In genomic region chr15:92667291-92667904, GRCh38 we compare ENCODE assay signal across 11 cellular contexts. TPM values are rescaled to one million over a fixed set of nuclear protein-coding genes. Genes with fewer than 3 reads are reported as not detected.
DNase-seq lines count a peak whose midpoint lies in the region; ATAC-seq, FAIRE-seq and TF ChIP-seq lines count a peak whose summit lies in the region.
"Had no signal": no experiment of that assay in that cellular context is flagged by ENCODE, and none has a peak within 500 bp of the region (broad histone marks: within the 10 kb centered on the region; RNA-seq: fewer than 3 reads in every experiment).

No MANE protein-coding gene starts in this region.

- no peak for TF ChIP-seq CTCF in left lung (IDR thresholded peaks at IDR 0.05)

- H3K9me3 ChIP-seq in T-helper 17 cell (ENCODE audit: control insufficient read depth, low read length, poor library complexity, severe bottlenecking): no peaks in the 10 kb centered on the region
- no peaks in the 10 kb centered on the region for H3K9me3 ChIP-seq in left lung

- H3K4me3 Mint-ChIP-seq in T-helper 17 cell: peak overlapping the region; percentile 57
- H3K4me3 Mint-ChIP-seq: stimulated activated memory B cell treated with anti-CD40 and anti-IgM and Interleukin-4, amounts not matched to agents 10 μg/mL and 1 μg/mL and 100 μg/mL, for 72 hours had no signal

- DNase-seq in Right ventricle myocardium inferior (ENCODE audit: missing footprints): no peak
- no peak for DNase-seq in cardiac septum (ENCODE audit: low spot score)
- DNase-seq in T-helper 17 cell: no peak
- no peak for DNase-seq in left lung
- DNase-seq in H54 (ENCODE audit: insufficient read length, low spot score): no peak

- peaks cover 9 to 16% of the 10 kb centered on the region in 2 donors for H3K4me1 ChIP-seq in left lung
- H3K4me1 ChIP-seq: parathyroid adenoma had no signal

- H3K27ac ChIP-seq in left lung: no peak overlapping the region
- H3K27ac ChIP-seq: parathyroid adenoma had no signal

- peaks cover 6% of the 10 kb centered on the region for H3K4me1 Mint-ChIP-seq in T-helper 17 cell

- ATAC-seq in Right ventricle myocardium inferior (peak; percentile 33), T-helper 17 cell (no peak), left lung (peak; percentile 48), HG03175 (IDR thresholded peaks at IDR 0.05; ENCODE audit: unreplicated experiment) (no peak), GM19397 (IDR thresholded peaks at IDR 0.05; ENCODE audit: unreplicated experiment) (no peak), HG02852 (IDR thresholded peaks at IDR 0.05; ENCODE audit: unreplicated experiment) (no peak)
- ATAC-seq: stimulated activated memory B cell treated with anti-CD40 and anti-IgM and Interleukin-4, amounts not matched to agents 10 μg/mL and 1 μg/mL and 100 μg/mL, for 72 hours had no signal

- H3K27me3 Mint-ChIP-seq in T-helper 17 cell: peaks cover 52% of the 10 kb centered on the region

- H3K27me3 ChIP-seq in left lung: no peaks in the 10 kb centered on the region

- intact Hi-C loops in Right ventricle myocardium inferior (cut with DNase I) (no loop called here), cardiac septum (cut with DNase I) (loop anchor here (5.0 kb wide), 1 partner anchor 45 kb away; no protein-coding TSS in a partner anchor), left lung (cut with DNase I) (no loop called here)

- H3K4me3 ChIP-seq in left lung: no peak overlapping the region

- peaks cover 2% of the 10 kb centered on the region for H3K36me3 Mint-ChIP-seq in T-helper 17 cell (ENCODE audit: low read depth)
- H3K36me3 Mint-ChIP-seq: stimulated activated memory B cell treated with anti-CD40 and anti-IgM and Interleukin-4, amounts not matched to agents 10 μg/mL and 1 μg/mL and 100 μg/mL, for 72 hours had no signal

- no peak for TF ChIP-seq POLR2A in H54 (IDR thresholded peaks at IDR 0.05; ENCODE audit: low read depth, low read length)

- no peak overlapping the region for H3K27ac Mint-ChIP-seq in T-helper 17 cell
- H3K27ac Mint-ChIP-seq: stimulated activated memory B cell treated with anti-CD40 and anti-IgM and Interleukin-4, amounts not matched to agents 10 μg/mL and 1 μg/mL and 100 μg/mL, for 72 hours had no signal

- H3K36me3 ChIP-seq in left lung: no peaks in the 10 kb centered on the region

- FAIRE-seq in H54 (lab: Jason Lieb, UNC): no peak
- FAIRE-seq: frontal cortex had no signal

RNA-seq across cellular contexts. Expression of gene FAM174B, which starts 11.8 kb away (rescaled TPM):
- total RNA-seq in Right ventricle myocardium inferior: 13.0 TPM
- total RNA-seq in cardiac septum: 6.5 TPM
- 1 to 10 TPM; 3.5 to 4.3 TPM for total RNA-seq in T-helper 17 cell
- total RNA-seq in left lung: 10 to 100 TPM; 42.8 to 66.3 TPM

Comparison
In these comparisons a context has a peak if more than half of its experiments do, and no peak if none do; other contexts are left out.
1. ATAC-seq: peak in Right ventricle myocardium inferior (single experiment) and left lung (single experiment); none in T-helper 17 cell (single experiment), HG03175 (single experiment), GM19397 (single experiment) and HG02852 (single experiment).